In genomic region chr11:75499423-75500305, GRCh38 we compare ENCODE assay signal across 8 cellular contexts. TPM values are rescaled to one million over a fixed set of nuclear protein-coding genes. Genes with fewer than 3 reads are reported as not detected.
DNase-seq lines count a peak whose midpoint lies in the region; ATAC-seq and TF ChIP-seq lines count a peak whose summit lies in the region.

No MANE protein-coding gene starts in this region.

- H3K9ac ChIP-seq in skeletal muscle tissue (ENCODE audit: low read depth in 1 of 3, low read length in 3 of 3): no peak overlapping the region

- DNase-seq in GM04503 (ENCODE audit: low read depth): peak; percentile 99
- peak in 6 of 7 donors; percentile 18 to 73 (median 40) for DNase-seq in adrenal gland
- peak in 2 of 5 donors; percentile 34 to 45 for DNase-seq in heart left ventricle
- no peak for DNase-seq in NCI-H748 treated with DMSO at 0.1 percent for 48 hours (lab: John Stamatoyannopoulos, UW)
- DNase-seq in hepatocyte (ENCODE audit: low spot score): no peak
- no peak for DNase-seq in NCI-H345 treated with DMSO at 0.1 percent for 48 hours (lab: John Stamatoyannopoulos, UW; ENCODE audit: unreplicated experiment)
- DNase-seq in stimulated activated CD8-positive, alpha-beta memory T cell treated with anti-CD3 and anti-CD28 coated beads, Interleukin-4, amount 100 ng/mL, for 48 hours: no peak

- no peaks in the 10 kb centered on the region for H3K36me3 ChIP-seq in adrenal gland (replicated peaks in 1 of 2)
- no peaks in the 10 kb centered on the region for H3K36me3 ChIP-seq in heart left ventricle
- H3K36me3 ChIP-seq in skeletal muscle tissue (ENCODE audit: control insufficient read depth in 3 of 3, insufficient read depth in 3 of 3, low read length in 3 of 3): no peaks in the 10 kb centered on the region
- no peaks in the 10 kb centered on the region for H3K36me3 ChIP-seq in hepatocyte (replicated peaks; ENCODE audit: insufficient read depth, low read depth)

- H3K79me2 ChIP-seq in hepatocyte: no peaks in the 10 kb centered on the region

- TF ChIP-seq POLR2A in adrenal gland (IDR thresholded peaks at IDR 0.05) (no peak), heart left ventricle (IDR thresholded peaks at IDR 0.05) (no peak)

- no peaks in the 10 kb centered on the region for H4K20me1 ChIP-seq in hepatocyte (ENCODE audit: insufficient read depth, poor library complexity, severe bottlenecking)

- H3K9me3 ChIP-seq in adrenal gland (replicated peaks in 1 of 3): no peaks in the 10 kb centered on the region
- H3K9me3 ChIP-seq in heart left ventricle: no peaks in the 10 kb centered on the region
- H3K9me3 ChIP-seq in skeletal muscle tissue (ENCODE audit: control insufficient read depth in 3 of 3, low read length in 3 of 3): no peaks in the 10 kb centered on the region
- H3K9me3 ChIP-seq in hepatocyte (ENCODE audit: low read depth): no peaks in the 10 kb centered on the region

- peak; percentile 51 to 80 (median 60) for ATAC-seq in heart left ventricle

- no peak for TF ChIP-seq CTCF in adrenal gland (IDR thresholded peaks at IDR 0.05)
- TF ChIP-seq CTCF in heart left ventricle (IDR thresholded peaks at IDR 0.05): no peak
- TF ChIP-seq CTCF in hepatocyte (IDR thresholded peaks at IDR 0.05; ENCODE audit: poor library complexity): no peak

- peaks cover 0 to 3% of the 10 kb centered on the region in 2 donors for H3K4me1 ChIP-seq in adrenal gland (replicated peaks in 1 of 2)
- peaks cover 0 to 18% (median 6%) of the 10 kb centered on the region in 12 donors for H3K4me1 ChIP-seq in heart left ventricle
- H3K4me1 ChIP-seq in skeletal muscle tissue (ENCODE audit: control insufficient read depth in 3 of 3, insufficient read depth in 3 of 3, low read length in 3 of 3): peaks cover 17 to 27% (median 24%) of the 10 kb centered on the region in 3 donors
- H3K4me1 ChIP-seq in hepatocyte (ENCODE audit: insufficient read depth): peaks cover 4% of the 10 kb centered on the region

- no peak overlapping the region for H3K4me2 ChIP-seq in hepatocyte

- H3K27me3 ChIP-seq in adrenal gland (no peaks in the 10 kb centered on the region), heart left ventricle (no peaks in the 10 kb centered on the region), skeletal muscle tissue (ENCODE audit: control insufficient read depth in 3 of 3, insufficient read depth in 3 of 3, low read length in 3 of 3) (no peaks in the 10 kb centered on the region), hepatocyte (no peaks in the 10 kb centered on the region)

- H3K4me3 ChIP-seq in adrenal gland: no peak overlapping the region
- no peak overlapping the region for H3K4me3 ChIP-seq in heart left ventricle
- no peak overlapping the region for H3K4me3 ChIP-seq in skeletal muscle tissue (ENCODE audit: low read length in 3 of 3)
- H3K4me3 ChIP-seq in hepatocyte: no peak overlapping the region

- WGBS in adrenal gland, 4 donors: 61 to 82% (median 72%) methylated on average over 4 to 8 of the region's 8 CpGs
- 66 to 81% (median 77%) methylated on average over 8 of the region's 8 CpGs for WGBS in heart left ventricle, 4 donors
- 86% methylated on average over 8 of the region's 8 CpGs for WGBS in hepatocyte (ENCODE audit: low lambda C conversion rate, missing lambda C conversion rate)

- no peaks in the 10 kb centered on the region for H3K9me2 ChIP-seq in hepatocyte (replicated peaks; ENCODE audit: insufficient read depth)

- no peak overlapping the region for H2AFZ ChIP-seq in hepatocyte

- intact Hi-C loops in adrenal gland (cut with DNase I) (no loop called here), heart left ventricle (cut with DNase I) (no loop called here)

- peak overlapping the region in 2 of 5 donors; percentile 17 to 83 for H3K27ac ChIP-seq in adrenal gland
- H3K27ac ChIP-seq in heart left ventricle: peak overlapping the region in 6 of 12 donors; percentile 21 to 43 (median 34)
- peak overlapping the region; percentile 20 for H3K27ac ChIP-seq in skeletal muscle tissue (ENCODE audit: low read depth, low read length)
- H3K27ac ChIP-seq in hepatocyte: no peak overlapping the region

RNA-seq across cellular contexts. Expression of gene GDPD5, which starts 26.1 kb away (rescaled TPM):
- total RNA-seq in adrenal gland (10 to 100 TPM in 7 of 8 donors, 1 to 10 TPM in 1; 4.8 to 17.8 (median 14.5) TPM), heart left ventricle (10 to 100 TPM in 2 of 9 donors, 1 to 10 TPM in 7; 2.0 to 12.5 (median 5.1) TPM), skeletal muscle tissue (7.8 TPM), hepatocyte (5.2 and 7.3 TPM in 2 replicates)
- polyA plus RNA-seq in adrenal gland (100 to 1,000 TPM in 1 of 3 donors, 10 to 100 TPM in 1, 1 to 10 TPM in 1; 4.1 to 110 (median 35.0) TPM), heart left ventricle (1 to 10 TPM; 4.0 to 4.8 TPM), hepatocyte (6.3 and 8.9 TPM in 2 replicates)

Comparison
In these comparisons a context has a peak if more than half of its experiments do, and no peak if none do; other contexts are left out.
1. DNase-seq: peak in GM04503 (single experiment) and adrenal gland (6 of 7); none in NCI-H748 treated with DMSO at 0.1 percent for 48 hours (single experiment), hepatocyte (single experiment), NCI-H345 treated with DMSO at 0.1 percent for 48 hours (single experiment) and stimulated activated CD8-positive, alpha-beta memory T cell treated with anti-CD3 and anti-CD28 coated beads, Interleukin-4, amount 100 ng/mL, for 48 hours (single experiment).